28 cellular contexts compared by ENCODE assay signal in the genomic region with DNA sequence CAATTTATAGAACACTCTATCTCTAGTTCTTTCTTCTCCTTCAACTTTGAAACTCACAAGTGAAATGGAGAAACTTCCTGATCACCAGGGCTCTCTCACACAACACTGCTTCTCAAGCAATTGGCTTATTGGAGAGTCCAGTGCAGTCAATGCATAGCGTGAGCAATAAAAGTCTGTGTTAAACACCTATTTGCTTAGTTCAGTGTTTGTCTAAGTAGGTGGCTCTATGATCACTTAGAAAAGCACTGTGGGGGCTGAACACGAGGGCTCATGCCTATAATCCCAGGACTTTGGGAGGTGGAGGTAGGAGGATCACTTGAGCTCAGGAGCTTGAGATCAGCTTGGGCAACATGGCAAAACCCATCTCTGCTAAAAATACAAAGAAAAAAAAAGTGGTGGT. TPM values are rescaled to one million over a fixed set of nuclear protein-coding genes. Genes with fewer than 3 reads are reported as not detected.
"Had no signal": no experiment of that assay in that cellular context is flagged by ENCODE, and none has a peak within 500 bp of the region (broad histone marks: within the 10 kb centered on the region; RNA-seq: fewer than 3 reads in every experiment).

No MANE protein-coding gene starts in this region.

- H3K9me3 Mint-ChIP-seq: activated naive CD4-positive, alpha-beta T cell treated with anti-CD3 and anti-CD28 coated beads, Interleukin-2, amount 10 ng/mL, durations not matched to agents 7 days and 5 days; activated T-helper 1 cell treated with anti-CD3 and anti-CD28 coated beads, Interleukin-12 subunit alpha, Interleukin-12 subunit beta, Interleukin-2, Interleukin-4 antibody, amounts not matched to agents 30 ng/mL and 10 ng/mL and 1 ng/mL, durations not matched to agents 14 hours and 24 hours and 36 hours; mesothelial cell of epicardium; natural killer cell treated with Interleukin-12 subunit alpha and Interleukin-12 subunit beta and Interleukin-15 and Interleukin-18, amount 100 ng/mL, for 72 hours had no signal

- DNase-seq: activated CD4-positive, alpha-beta T cell treated with anti-CD3 and anti-CD28 coated beads for 4 hours; activated CD4-positive, alpha-beta T cell treated with anti-CD3 and anti-CD28 coated beads, Interleukin-2, amount 50 U/mL, for 4 hours; activated gamma-delta T cell; activated naive CD4-positive, alpha-beta T cell treated with anti-CD3 and anti-CD28 coated beads, Interleukin-2, amount 10 ng/mL, durations not matched to agents 7 days and 5 days; amygdala; caudate nucleus; dermis blood vessel endothelial cell; effector CD4-positive, alpha-beta T cell; islet precursor cell; mammary epithelial cell; ovary; sigmoid colon; small intestine; stimulated activated CD4-positive, alpha-beta T cell treated with anti-CD3 and anti-CD28 coated beads, Interleukin-4, amount 100 ng/mL, for 4 hours; stimulated activated CD8-positive, alpha-beta memory T cell treated with anti-CD3 and anti-CD28 coated beads, Interleukin-4, amount 100 ng/mL, for 48 hours; stimulated activated naive CD4-positive, alpha-beta T cell; tibial artery had no signal

- H3K27ac ChIP-seq: epithelial cell of prostate, ovary, prostate gland, sigmoid colon, suprapubic skin, tibial artery, VCaP had no signal

- H3K9me3 ChIP-seq: ovary, prostate gland, sigmoid colon, suprapubic skin, tibial artery had no signal

- H3K36me3 Mint-ChIP-seq: mesothelial cell of epicardium had no signal

- H3K4me3 ChIP-seq: ovary, prostate gland, sigmoid colon, suprapubic skin, tibial artery had no signal

- H3K36me3 ChIP-seq: ovary, prostate gland, sigmoid colon had no signal

- H3K27me3 ChIP-seq: ovary, sigmoid colon, suprapubic skin, tibial artery had no signal

- H3K27me3 Mint-ChIP-seq: activated naive CD4-positive, alpha-beta T cell treated with anti-CD3 and anti-CD28 coated beads, Interleukin-2, amount 10 ng/mL, durations not matched to agents 7 days and 5 days; natural killer cell treated with Interleukin-12 subunit alpha and Interleukin-12 subunit beta and Interleukin-15 and Interleukin-18, amount 100 ng/mL, for 72 hours had no signal

- H3K4me3 Mint-ChIP-seq: activated naive CD4-positive, alpha-beta T cell treated with anti-CD3 and anti-CD28 coated beads, Interleukin-2, amount 10 ng/mL, durations not matched to agents 7 days and 5 days; activated T-helper 1 cell treated with anti-CD3 and anti-CD28 coated beads, Interleukin-12 subunit alpha, Interleukin-12 subunit beta, Interleukin-2, Interleukin-4 antibody, amounts not matched to agents 30 ng/mL and 10 ng/mL and 1 ng/mL, durations not matched to agents 14 hours and 24 hours and 36 hours; mesothelial cell of epicardium; natural killer cell treated with Interleukin-12 subunit alpha and Interleukin-12 subunit beta and Interleukin-15 and Interleukin-18, amount 100 ng/mL, for 72 hours had no signal

- H3K4me1 ChIP-seq: prostate gland, sigmoid colon, suprapubic skin, tibial artery had no signal

- FAIRE-seq: endometrium, frontal cortex, small intestine, TTC549 had no signal

- H3K27ac Mint-ChIP-seq: activated naive CD4-positive, alpha-beta T cell treated with anti-CD3 and anti-CD28 coated beads, Interleukin-2, amount 10 ng/mL, durations not matched to agents 7 days and 5 days; activated T-helper 1 cell treated with anti-CD3 and anti-CD28 coated beads, Interleukin-12 subunit alpha, Interleukin-12 subunit beta, Interleukin-2, Interleukin-4 antibody, amounts not matched to agents 30 ng/mL and 10 ng/mL and 1 ng/mL, durations not matched to agents 14 hours and 24 hours and 36 hours; mesothelial cell of epicardium; natural killer cell treated with Interleukin-12 subunit alpha and Interleukin-12 subunit beta and Interleukin-15 and Interleukin-18, amount 100 ng/mL, for 72 hours had no signal

- ATAC-seq: natural killer cell treated with Interleukin-12 subunit alpha and Interleukin-12 subunit beta and Interleukin-15 and Interleukin-18, amount 100 ng/mL, for 72 hours had no signal

RNA-seq across cellular contexts. Expression of gene HORMAD1, which starts 32.7 kb away (rescaled TPM):
- total RNA-seq: activated T-helper 1 cell treated with anti-CD3 and anti-CD28 coated beads, Interleukin-12 subunit alpha, Interleukin-12 subunit beta, Interleukin-2, Interleukin-4 antibody, amounts not matched to agents 30 ng/mL and 10 ng/mL and 1 ng/mL, durations not matched to agents 14 hours and 24 hours and 36 hours; mammary epithelial cell; mesothelial cell of epicardium; ovary; sigmoid colon; T-helper 1 cell treated with Interleukin-12 subunit alpha and Interleukin-12 subunit beta and Interleukin-4 antibody, amounts not matched to agents 30 ng/mL and 1 ng/mL, for 36 hours had no signal
- polyA plus RNA-seq: mammary epithelial cell had no signal
